ENCODE assay signal across 8 cellular contexts in the genomic region with DNA sequence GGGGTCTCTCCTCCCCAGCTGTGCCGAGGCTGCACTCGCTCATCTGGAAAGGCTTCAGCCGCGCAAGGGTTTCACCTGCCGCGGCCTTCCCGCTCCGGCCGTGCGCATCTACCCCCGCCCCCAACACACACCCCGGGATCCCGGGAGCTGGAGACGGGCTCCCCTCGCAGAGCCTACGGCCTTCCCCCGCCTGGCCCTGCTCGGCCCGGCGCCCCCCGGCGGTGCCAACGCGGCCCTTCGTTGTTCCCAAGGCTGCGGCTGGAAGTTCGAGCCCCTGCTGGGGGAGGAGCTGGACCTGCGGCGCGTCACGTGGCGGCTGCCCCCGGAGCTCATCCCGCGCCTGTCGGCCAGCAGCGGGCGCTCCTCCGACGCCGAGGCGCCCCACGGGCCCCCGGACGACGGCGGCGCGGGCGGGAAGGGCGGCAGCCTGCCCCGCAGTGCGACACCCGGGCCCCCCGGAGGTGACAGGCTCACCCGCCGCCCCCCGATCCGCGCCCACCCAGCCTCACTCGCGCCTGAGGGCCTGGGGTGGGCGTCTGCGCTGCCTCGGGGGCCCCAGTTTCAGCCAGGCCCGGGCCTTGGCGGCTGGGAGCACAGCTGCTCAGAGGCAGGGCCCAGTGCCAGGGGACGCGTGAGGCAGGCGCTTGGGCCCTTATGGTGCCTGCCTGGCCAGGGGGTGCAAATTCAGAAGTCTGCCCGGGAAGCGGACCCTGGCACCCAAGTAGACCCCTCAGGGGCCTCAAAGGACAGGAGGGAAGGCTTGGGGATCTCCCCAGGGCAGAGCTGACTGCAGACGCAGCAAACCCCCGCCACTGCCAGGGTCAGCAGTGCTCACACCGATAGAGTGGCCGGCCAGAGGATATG. TPM values are rescaled to one million over a fixed set of nuclear protein-coding genes. Genes with fewer than 3 reads are reported as not detected.
DNase-seq lines count a peak whose midpoint lies in the region; ATAC-seq and TF ChIP-seq lines count a peak whose summit lies in the region.

No MANE protein-coding gene starts in this region.

- H3K27me3 ChIP-seq in spleen (replicated peaks in 1 of 7): no peaks in the 10 kb centered on the region

- intact Hi-C loops in spleen (cut with DNase I; ENCODE audit: low total_unique reads): no loop called here

- peak overlapping the region in 7 of 8 donors; percentile 39 to 82 (median 68) for H3K27ac ChIP-seq in spleen

- peaks cover 7 to 71% (median 41%) of the 10 kb centered on the region in 6 donors for H3K4me1 ChIP-seq in spleen

- peaks cover 0 to 99% (median 30%) of the 10 kb centered on the region in 6 donors for H3K36me3 ChIP-seq in spleen

- peak; percentile 52 to 72 (median 59) for DNase-seq in T-helper 1 cell
- peak in 41 of 56 donors; percentile 15 to 76 (median 57) for DNase-seq in amygdala (lab: John Stamatoyannopoulos, UW)
- peak; percentile 95 for DNase-seq in spleen
- DNase-seq in NCI-H2196 treated with DMSO at 0.1 percent for 48 hours (lab: John Stamatoyannopoulos, UW; ENCODE audit: unreplicated experiment): no peak

- H3K9me3 ChIP-seq in spleen: no peaks in the 10 kb centered on the region

- 10 to 22% (median 16%) methylated on average over 29 to 76 of the region's 76 CpGs for WGBS in spleen, 5 donors

- TF ChIP-seq CTCF in spleen (IDR thresholded peaks at IDR 0.05 in 8 of 11, conservative IDR thresholded peaks at IDR 0.05 in 3 of 11): peak in 10 of 11 experiments; percentile 17 to 87 (median 70)

- TF ChIP-seq POLR2A in spleen (IDR thresholded peaks at IDR 0.05): no peak

- ATAC-seq in GM18520 (IDR thresholded peaks at IDR 0.05; ENCODE audit: unreplicated experiment) (peak; percentile 36), HG03520 (IDR thresholded peaks at IDR 0.05; ENCODE audit: unreplicated experiment) (peak; percentile 50), HG03439 (IDR thresholded peaks at IDR 0.05; ENCODE audit: unreplicated experiment) (no peak)

- H3K4me3 ChIP-seq in iPS-11a (ENCODE audit: low read depth, low read length) (peak overlapping the region; percentile 1), spleen (peak overlapping the region; percentile 34 to 75 (median 46))

RNA-seq across cellular contexts. Expression of a gene that starts 11.2 kb away (rescaled TPM):
- total RNA-seq in spleen: 10 to 100 TPM; 23.5 to 45.1 (median 33.5) TPM
- 10 to 100 TPM; 34.2 to 45.9 (median 37.0) TPM for polyA plus RNA-seq in spleen

RNA-seq across cellular contexts. Expression of a gene that starts 30.9 kb away (rescaled TPM):
- total RNA-seq in spleen: 10 to 100 TPM; 35.4 to 53.8 (median 48.6) TPM
- polyA plus RNA-seq in spleen: 10 to 100 TPM; 19.0 to 41.9 (median 25.8) TPM

RNA-seq across cellular contexts. Expression of a gene that starts 32.5 kb away (rescaled TPM):
- total RNA-seq in spleen: 100 to 1,000 TPM in 3 of 7 donors, 10 to 100 TPM in 4; 80.4 to 205 (median 90.1) TPM
- polyA plus RNA-seq in spleen: 10 to 100 TPM; 16.6 to 49.9 (median 30.1) TPM
